10 cellular contexts compared by ENCODE assay signal in genomic region chr1:46238835-46239234, GRCh38. TPM values are rescaled to one million over a fixed set of nuclear protein-coding genes. Genes with fewer than 3 reads are reported as not detected.
DNase-seq lines count a peak whose midpoint lies in the region; ATAC-seq, FAIRE-seq and TF ChIP-seq lines count a peak whose summit lies in the region.
"Not testable (repeated sequence)": the region's sequence is repeated elsewhere in the genome, so short reads cannot be mapped to it uniquely, and the experiment has no call there.
"Had no signal": no experiment of that assay in that cellular context is flagged by ENCODE, and none has a peak within 500 bp of the region (broad histone marks: within the 10 kb centered on the region; RNA-seq: fewer than 3 reads in every experiment).

No MANE protein-coding gene starts in this region.

- not testable (repeated sequence) for H3K4me1 ChIP-seq in A549; HEK293 (ENCODE audit: control insufficient read depth, insufficient read depth, low read length); foreskin keratinocyte; trophoblast cell (ENCODE audit: control insufficient read depth in 1 of 2, insufficient read depth in 2 of 2, low read length in 2 of 2)

- H3K79me1 ChIP-seq in trophoblast cell (ENCODE audit: low read length), result not testable (repeated sequence)

- H3K4ac ChIP-seq in trophoblast cell (ENCODE audit: low read depth, low read length), result not testable (repeated sequence)

- DNase-seq in A549 (ENCODE audit: low read depth in 1 of 2, low spot score in 1 of 2), result peak in 1 of 2 experiments; percentile 33
- DNase-seq in DMS53 (lab: John Stamatoyannopoulos, UW), result peak; percentile 40
- peak; percentile 67 for DNase-seq in RPMI7951 (ENCODE audit: low read depth)
- DNase-seq in astrocyte of the spinal cord (ENCODE audit: low read depth, low spot score), result peak; percentile 34
- DNase-seq in epithelial cell of proximal tubule (ENCODE audit: low read depth), result peak; percentile 51
- DNase-seq in foreskin keratinocyte, result peak; percentile 30 to 56
- DNase-seq in trophoblast cell, result peak; percentile 10 to 21

- TF ChIP-seq CTCF in A549 (IDR thresholded peaks at IDR 0.05); HEK293 (tag by site-specific recombination; IDR thresholded peaks at IDR 0.05); astrocyte of the spinal cord (IDR thresholded peaks at IDR 0.05; ENCODE audit: low read depth, low read length); epithelial cell of proximal tubule (conservative IDR thresholded peaks at IDR 0.05; ENCODE audit: low read depth, low read length); foreskin keratinocyte (conservative IDR thresholded peaks at IDR 0.05): not testable (repeated sequence)

- not testable (repeated sequence) for H2BK12ac ChIP-seq in trophoblast cell (ENCODE audit: low read length)

- not testable (repeated sequence) for H3K9me3 ChIP-seq in A549; HEK293 (ENCODE audit: control insufficient read depth, insufficient read depth, low read depth, low read length); trophoblast cell (ENCODE audit: insufficient read depth, low read depth, low read length)

- not testable (repeated sequence) for H3K36me3 ChIP-seq in HEK293 (ENCODE audit: control insufficient read depth in 2 of 2, insufficient read depth in 1 of 2, low read length in 2 of 2); trophoblast cell (ENCODE audit: control insufficient read depth in 1 of 2, insufficient read depth in 2 of 2, low read length in 2 of 2)

- H3K9ac ChIP-seq in trophoblast cell (ENCODE audit: low read length), result not testable (repeated sequence)

- not testable (repeated sequence) for H3K79me2 ChIP-seq in trophoblast cell (ENCODE audit: control insufficient read depth, insufficient read depth, low read length, poor library complexity)

- WGBS in A549 (ENCODE audit: missing lambda C conversion rate), result 13% methylated on average over 1 of the region's 1 CpG
- no CpG with 5 or more reads among the region's 1 CpG for WGBS in trophoblast cell (ENCODE audit: extremely low coverage, insufficient coverage, insufficient read length)

- not testable (repeated sequence) for H3K14ac ChIP-seq in trophoblast cell (ENCODE audit: low read length)

- POLR2A ChIA-PET in A549 (lab: Yijun Ruan, JAX); HEK293 (lab: Yijun Ruan, JAX): not testable (repeated sequence)

- not testable (repeated sequence) for TF ChIP-seq RAD21 in A549 (conservative IDR thresholded peaks at IDR 0.05 in 1 of 2, IDR thresholded peaks at IDR 0.05 in 1 of 2)

- H3K27me3 ChIP-seq in foreskin keratinocyte; trophoblast cell (ENCODE audit: insufficient read depth, low read length): not testable (repeated sequence)

- in situ Hi-C loops in astrocyte of the spinal cord (cut with HindIII; ENCODE audit: low sequenced_read_pairs), result not testable (repeated sequence)

- H3K4me3 ChIP-seq in A549; HEK293 (ENCODE audit: low read depth, low read length); astrocyte of the spinal cord (ENCODE audit: low read depth, low read length); epithelial cell of proximal tubule (ENCODE audit: low read depth, low read length); trophoblast cell (ENCODE audit: low read depth, low read length): not testable (repeated sequence)

- not testable (repeated sequence) for H4K12ac ChIP-seq in trophoblast cell (ENCODE audit: low read depth, low read length)

- H2AK5ac ChIP-seq in trophoblast cell (ENCODE audit: low read length), result not testable (repeated sequence)

- H2AFZ ChIP-seq in trophoblast cell (ENCODE audit: insufficient read depth, low read length, poor library complexity), result not testable (repeated sequence)

- H4K8ac ChIP-seq in trophoblast cell (ENCODE audit: low read depth, low read length), result not testable (repeated sequence)

- not testable (repeated sequence) for ATAC-seq in A549
- ATAC-seq in foreskin keratinocyte, result peak; percentile 76

- FAIRE-seq in A549 (lab: Jason Lieb, UNC), result not testable (repeated sequence)

- H3K4me2 ChIP-seq in A549; trophoblast cell (ENCODE audit: low read length): not testable (repeated sequence)

- TF ChIP-seq EP300 in A549 (IDR thresholded peaks at IDR 0.05), result not testable (repeated sequence)

- not testable (repeated sequence) for H3K27ac ChIP-seq in A549; HEK293 (ENCODE audit: extremely low read depth, low read depth, low read length); foreskin keratinocyte; trophoblast cell (ENCODE audit: low read depth, low read length)

- not testable (repeated sequence) for H4K91ac ChIP-seq in trophoblast cell (ENCODE audit: low read depth, low read length)

- TF ChIP-seq POLR2A in A549 (IDR thresholded peaks at IDR 0.05; ENCODE audit: low read length), result not testable (repeated sequence)

- not testable (repeated sequence) for H3K23ac ChIP-seq in trophoblast cell (ENCODE audit: low read length)

- not testable (repeated sequence) for H2BK120ac ChIP-seq in trophoblast cell (ENCODE audit: insufficient read depth, low read length, poor library complexity)

- not testable (repeated sequence) for H2BK5ac ChIP-seq in trophoblast cell (ENCODE audit: low read depth, low read length, poor library complexity)

- not testable (repeated sequence) for H3K18ac ChIP-seq in trophoblast cell (ENCODE audit: low read length)

- CTCF ChIA-PET in A549 (lab: Yijun Ruan, JAX), result not testable (repeated sequence)
- CTCF ChIA-PET in HEK293 (lab: Yijun Ruan, JAX), result interaction anchor here (1.8 kb wide), 1 partner anchor 15 kb away, joined by 10 read pairs; no protein-coding TSS in a partner anchor

TF ChIP-seq in A549, 52 proteins besides CTCF, POLR2A, EP300 and RAD21:
- TF ChIP-seq FOSL2 (IDR thresholded peaks at IDR 0.05), result not testable (repeated sequence)
- peak; percentile 18; the same call in 1 of the 2 replicates for TF ChIP-seq FOSL2 (CRISPR knock-in tag; IDR thresholded peaks at IDR 0.05)

TF ChIP-seq in HEK293, 187 proteins besides CTCF, POLR2A, EP300 and RAD21 (continues in another document):
- TF ChIP-seq ZNF248 (tag by site-specific recombination; IDR thresholded peaks at IDR 0.05) (0 out of 2 replicates have a peak, but pooled peaks have one; percentile 19), ZNF280D (tag by site-specific recombination; IDR thresholded peaks at IDR 0.05) (peak; percentile 30; the same call in 1 of the 2 replicates)

RNA-seq across cellular contexts. Expression of gene RAD54L, which starts 8.7 kb away (rescaled TPM):
- polyA plus RNA-seq in A549 (2011; rRNA removed), result 10.0 and 10.9 TPM in 2 replicates
- 19.7 TPM in 2 replicates for polyA plus RNA-seq in A549 (2012; cell fraction: cytosol; rRNA removed)
- polyA plus RNA-seq in A549 (2012; cell fraction: nucleus; rRNA removed), result 58.5 and 65.2 TPM in 2 replicates
- polyA plus RNA-seq in A549 (2017; fragmentation: RNase III; extraction: RNeasy Plus Mini Kit Qiagen cat#74134 plus additional on column Dnase treatment), result 12.7 to 14.0 TPM (median 14.0 TPM) in 3 replicates
- polyA minus RNA-seq in A549 (2011; rRNA and poly(A)+ RNA removed), result 11.4 and 15.0 TPM in 2 replicates
- 12.7 and 13.1 TPM in 2 replicates for total RNA-seq in RPMI7951 (2014; rRNA removed; shearing (Covaris generic))
- total RNA-seq in epithelial cell of proximal tubule, result 23.6 and 30.6 TPM in 2 replicates
- total RNA-seq in foreskin keratinocyte, result 18.1 and 19.4 TPM in 2 replicates
- polyA plus RNA-seq in foreskin keratinocyte, result 17.0 and 20.6 TPM in 2 replicates
- polyA plus RNA-seq in trophoblast cell (2013), result 9.1 and 9.9 TPM in 2 replicates

RNA-seq across cellular contexts. Expression of gene LURAP1, which starts 35.7 kb away (rescaled TPM):
- polyA plus RNA-seq in A549 (2011; rRNA removed), result not detected in 2 replicates
- not detected in 2 replicates for polyA plus RNA-seq in A549 (2012; cell fraction: cytosol; rRNA removed)
- polyA plus RNA-seq in A549 (2012; cell fraction: nucleus; rRNA removed), result not detected in 2 replicates
- polyA plus RNA-seq in A549 (2017; fragmentation: RNase III; extraction: RNeasy Plus Mini Kit Qiagen cat#74134 plus additional on column Dnase treatment), result not detected in 3 replicates
- not detected in 2 replicates for polyA minus RNA-seq in A549 (2011; rRNA and poly(A)+ RNA removed)
- 4.4 and 4.5 TPM in 2 replicates for total RNA-seq in RPMI7951 (2014; rRNA removed; shearing (Covaris generic))
- 2.9 and 3.9 TPM in 2 replicates for total RNA-seq in epithelial cell of proximal tubule
- total RNA-seq in foreskin keratinocyte, result 5.4 and 6.6 TPM in 2 replicates
- polyA plus RNA-seq in foreskin keratinocyte, result 4.7 and 5.1 TPM in 2 replicates
- 1.6 and 1.7 TPM in 2 replicates for polyA plus RNA-seq in trophoblast cell (2013)
- total RNA-seq: Calu3, NCI-H460 had no signal

RNA-seq across cellular contexts. Expression of gene POMGNT1, which starts 40.6 kb away (rescaled TPM):
- polyA plus RNA-seq in A549 (2011; rRNA removed) (33.5 and 39.5 TPM in 2 replicates), A549 (2017; fragmentation: RNase III; extraction: RNeasy Plus Mini Kit Qiagen cat#74134 plus additional on column Dnase treatment) (32.4 to 33.4 TPM (median 33.1 TPM) in 3 replicates), foreskin keratinocyte (83.2 and 85.0 TPM in 2 replicates)
- polyA plus RNA-seq in A549 (2012; cell fraction: cytosol; rRNA removed), result 44.3 and 53.4 TPM in 2 replicates
- polyA plus RNA-seq in A549 (2012; cell fraction: nucleus; rRNA removed), result 67.7 and 76.5 TPM in 2 replicates
- 51.7 and 54.5 TPM in 2 replicates for polyA minus RNA-seq in A549 (2011; rRNA and poly(A)+ RNA removed)
- total RNA-seq in RPMI7951 (2014; rRNA removed; shearing (Covaris generic)), result 52.9 and 57.0 TPM in 2 replicates
- total RNA-seq in epithelial cell of proximal tubule (53.2 and 81.7 TPM in 2 replicates), foreskin keratinocyte (88.0 and 90.6 TPM in 2 replicates)
- polyA plus RNA-seq in trophoblast cell (2013), result 52.7 and 55.9 TPM in 2 replicates
